ENCODE assay signal across 1 cellular context in the genomic region with DNA sequence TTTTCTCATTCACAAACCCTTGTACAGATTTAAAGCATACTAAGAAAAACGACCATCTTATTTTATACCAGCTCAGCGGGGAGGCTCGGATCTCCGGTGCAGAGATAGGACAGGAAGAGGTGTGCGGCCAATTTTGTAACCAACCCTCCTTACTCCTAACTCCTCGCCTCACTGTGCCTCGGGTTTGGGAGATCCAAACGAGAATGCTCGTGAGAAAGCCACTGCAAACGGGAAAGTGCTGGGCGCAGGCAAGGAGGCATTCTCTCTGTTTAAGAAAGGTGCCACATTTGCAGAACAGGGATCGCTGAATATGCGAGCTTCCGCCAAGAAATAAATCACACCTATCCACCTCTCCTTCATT.
TF ChIP-seq lines count a peak whose summit lies in the region.

No MANE protein-coding gene starts in this region.

TF ChIP-seq in HepG2, 621 proteins besides CTCF, POLR2A, EP300 and RAD21:
- TF ChIP-seq ZNF574 (CRISPR knock-in tag; IDR thresholded peaks at IDR 0.05) (peak; percentile 20; the same call in 1 of the 2 replicates), MED1 (CRISPR knock-in tag; IDR thresholded peaks at IDR 0.05) (0 out of 2 replicates have a peak, but pooled peaks have one; percentile 38), ZBTB26 (CRISPR knock-in tag; IDR thresholded peaks at IDR 0.05; ENCODE audit: borderline replicate concordance) (0 out of 2 replicates have a peak, but pooled peaks have one; percentile 14), SALL2 (CRISPR knock-in tag; IDR thresholded peaks at IDR 0.05) (0 out of 2 replicates have a peak, but pooled peaks have one; percentile 34), RFX1 (IDR thresholded peaks at IDR 0.05) (no peak), NR0B2 (CRISPR knock-in tag; IDR thresholded peaks at IDR 0.05) (no peak), ZNF564 (CRISPR knock-in tag; IDR thresholded peaks at IDR 0.05) (0 out of 2 replicates have a peak, but pooled peaks have one; percentile 31), MAZ (IDR thresholded peaks at IDR 0.05; ENCODE audit: borderline replicate concordance, low read depth, low read length) (no peak), MAZ (CRISPR knock-in tag; IDR thresholded peaks at IDR 0.05; ENCODE audit: low read depth) (0 out of 2 replicates have a peak, but pooled peaks have one; percentile 30)
